ENCODE assay signal across 6 cellular contexts in genomic region chr19:57812975-57813820, GRCh38. TPM values are rescaled to one million over a fixed set of nuclear protein-coding genes. Genes with fewer than 3 reads are reported as not detected.
DNase-seq lines count a peak whose midpoint lies in the region; ATAC-seq and TF ChIP-seq lines count a peak whose summit lies in the region.
"Not testable (repeated sequence)": the region's sequence is repeated elsewhere in the genome, so short reads cannot be mapped to it uniquely, and the experiment has no call there.

No MANE protein-coding gene starts in this region.

- CTCF ChIA-PET in PC-9 (lab: Charles Lee); activated naive CD4-positive, alpha-beta T cell treated with anti-CD3 and anti-CD28 coated beads for 36 hours (lab: Charles Lee); naive thymus-derived CD4-positive, alpha-beta T cell (lab: Charles Lee): not testable (repeated sequence)

- not testable (repeated sequence) for TF ChIP-seq CTCF in DND-41 (IDR thresholded peaks at IDR 0.05; ENCODE audit: borderline replicate concordance, extremely low read depth, low read length, poor library complexity, severe bottlenecking); PC-9 (conservative IDR thresholded peaks at IDR 0.05); stomach (IDR thresholded peaks at IDR 0.05)

- 0 out of 3 replicates have a peak, but pooled peaks have one; percentile 15 for ATAC-seq in DND-41 (ENCODE audit: insufficient read depth, low read depth)
- not testable (repeated sequence) for ATAC-seq in naive thymus-derived CD4-positive, alpha-beta T cell

- not testable (repeated sequence) for H3K9me3 ChIP-seq in DND-41 (ENCODE audit: insufficient read depth, low read length, severe bottlenecking); PC-9 (ENCODE audit: insufficient read depth, low read depth); naive thymus-derived CD4-positive, alpha-beta T cell (ENCODE audit: control insufficient read depth in 2 of 3, low read length in 3 of 3); stomach

- H3K36me3 Mint-ChIP-seq in activated naive CD4-positive, alpha-beta T cell treated with anti-CD3 and anti-CD28 coated beads for 36 hours (ENCODE audit: low read depth), result peaks cover 17% of the 10 kb centered on the region
- H3K36me3 Mint-ChIP-seq in naive thymus-derived CD4-positive, alpha-beta T cell, result peaks cover 8 to 38% (median 25%) of the 10 kb centered on the region in 5 donors

- H3K9me2 ChIP-seq in PC-9 (ENCODE audit: insufficient read depth), result not testable (repeated sequence)

- peaks cover 34% of the 10 kb centered on the region for H3K4me1 Mint-ChIP-seq in activated naive CD4-positive, alpha-beta T cell treated with anti-CD3 and anti-CD28 coated beads for 36 hours (ENCODE audit: low read depth)
- peaks cover 27 to 61% (median 45%) of the 10 kb centered on the region in 7 donors for H3K4me1 Mint-ChIP-seq in naive thymus-derived CD4-positive, alpha-beta T cell

- peaks cover 53% of the 10 kb centered on the region for H3K79me2 ChIP-seq in DND-41 (ENCODE audit: insufficient read depth, low read length)
- H3K79me2 ChIP-seq in PC-9 (ENCODE audit: low read depth), result peaks cover 12% of the 10 kb centered on the region

- not testable (repeated sequence) for H3K27me3 ChIP-seq in DND-41 (ENCODE audit: insufficient read depth, low read length, poor library complexity); PC-9 (ENCODE audit: insufficient read depth, low read depth); naive thymus-derived CD4-positive, alpha-beta T cell (ENCODE audit: control insufficient read depth in 2 of 2, insufficient read depth in 2 of 2, low read length in 2 of 2); stomach

- peak overlapping the region; percentile 91 for H3K4me2 ChIP-seq in DND-41 (ENCODE audit: insufficient read depth, low read length)
- peak overlapping the region; percentile 92 for H3K4me2 ChIP-seq in PC-9

- H3K27ac ChIP-seq in DND-41 (ENCODE audit: low read length), result peak overlapping the region; percentile 4; the same call in 1 of the 2 replicates
- not testable (repeated sequence) for H3K27ac ChIP-seq in PC-9
- peak overlapping the region; percentile 65 for H3K27ac ChIP-seq in epithelial cell of prostate
- peak overlapping the region; percentile 59 for H3K27ac ChIP-seq in naive thymus-derived CD4-positive, alpha-beta T cell (ENCODE audit: low read depth, low read length)
- peak overlapping the region; percentile 82 to 93 (median 89) for H3K27ac ChIP-seq in stomach

- peak overlapping the region; percentile 61 for H3K27ac Mint-ChIP-seq in activated naive CD4-positive, alpha-beta T cell treated with anti-CD3 and anti-CD28 coated beads for 36 hours
- peak overlapping the region; percentile 29 to 95 (median 86) for H3K27ac Mint-ChIP-seq in naive thymus-derived CD4-positive, alpha-beta T cell

- not testable (repeated sequence) for H2AFZ ChIP-seq in DND-41 (ENCODE audit: low read depth, low read length); PC-9

- not testable (repeated sequence) for TF ChIP-seq EP300 in stomach (IDR thresholded peaks at IDR 0.05)

- H3K4me3 ChIP-seq in DND-41 (ENCODE audit: low read depth in 1 of 2, low read length in 2 of 2), result peak overlapping the region in 1 of 2 experiments; percentile 69; a peak in 1 of 4 replicates
- peak overlapping the region; percentile 80; the same call in 1 of the 2 replicates for H3K4me3 ChIP-seq in PC-9
- H3K4me3 ChIP-seq in naive thymus-derived CD4-positive, alpha-beta T cell (ENCODE audit: low read length), result not testable (repeated sequence)
- peak overlapping the region; percentile 71 to 93 (median 82) for H3K4me3 ChIP-seq in stomach

- POLR2A ChIA-PET in PC-9 (lab: Charles Lee; ENCODE audit: unreplicated experiment), result interaction anchor here (1.2 kb wide), 1 partner anchor 44 kb away, joined by 11 read pairs; the partner anchor contains the start of gene ZNF586
- POLR2A ChIA-PET in naive thymus-derived CD4-positive, alpha-beta T cell (lab: Charles Lee), result interaction anchor here (0.7 kb wide), 1 partner anchor 523 kb away, joined by 5 read pairs; no protein-coding TSS in a partner anchor

- H4K20me1 ChIP-seq in DND-41 (ENCODE audit: insufficient read depth, low read length); PC-9 (ENCODE audit: insufficient read depth): not testable (repeated sequence)

- not testable (repeated sequence) for DNase-seq in DND-41; PC-9; activated naive CD4-positive, alpha-beta T cell treated with anti-CD3 and anti-CD28 coated beads for 36 hours; epithelial cell of prostate (ENCODE audit: low read depth, low spot score); stomach
- DNase-seq in naive thymus-derived CD4-positive, alpha-beta T cell, result peak in 2 of 9 donors; percentile 9 to 16

- intact Hi-C loops in PC-9 (cut with micrococcal nuclease; ENCODE audit: unreplicated experiment); stomach (cut with DNase I; ENCODE audit: low total_unique reads): not testable (repeated sequence)
- intact Hi-C loops in activated naive CD4-positive, alpha-beta T cell treated with anti-CD3 and anti-CD28 coated beads for 36 hours (cut with micrococcal nuclease), result loop anchor here (10.0 kb wide), 1 partner anchor 342 kb away; the partner anchor contains the start of gene ZNF329
- intact Hi-C loops in naive thymus-derived CD4-positive, alpha-beta T cell (cut with micrococcal nuclease), result loop anchor here (10.0 kb wide), 3 partner anchors 238 to 592 kb away; partner anchors contain the start of genes ZNF416 (in 1 of the 2), ZNF548 (in 1 of the 2) and ZNF584 (in 1 of the 2)

- not testable (repeated sequence) for TF ChIP-seq POLR2A in stomach (IDR thresholded peaks at IDR 0.05)

- peak overlapping the region; percentile 64 for H3K4me3 Mint-ChIP-seq in activated naive CD4-positive, alpha-beta T cell treated with anti-CD3 and anti-CD28 coated beads for 36 hours
- peak overlapping the region; percentile 63 to 98 (median 95) for H3K4me3 Mint-ChIP-seq in naive thymus-derived CD4-positive, alpha-beta T cell

- not testable (repeated sequence) for H3F3A ChIP-seq in PC-9 (ENCODE audit: insufficient read depth, low read depth)

- H3K9me3 Mint-ChIP-seq in activated naive CD4-positive, alpha-beta T cell treated with anti-CD3 and anti-CD28 coated beads for 36 hours; naive thymus-derived CD4-positive, alpha-beta T cell: not testable (repeated sequence)

- WGBS in stomach, 5 donors, result 44 to 59% (median 49%) methylated on average over 9 to 13 of the region's 13 CpGs

- not testable (repeated sequence) for H3K27me3 Mint-ChIP-seq in activated naive CD4-positive, alpha-beta T cell treated with anti-CD3 and anti-CD28 coated beads for 36 hours (ENCODE audit: low read depth); naive thymus-derived CD4-positive, alpha-beta T cell

- H3K4me1 ChIP-seq in DND-41 (ENCODE audit: insufficient read depth, low read length) (peaks cover 31% of the 10 kb centered on the region), PC-9 (replicated peaks; ENCODE audit: insufficient read depth) (peaks cover 14% of the 10 kb centered on the region), stomach (peaks cover 23 to 61% (median 44%) of the 10 kb centered on the region in 4 donors)
- peaks cover 10 to 29% of the 10 kb centered on the region in 2 donors for H3K4me1 ChIP-seq in naive thymus-derived CD4-positive, alpha-beta T cell (ENCODE audit: control insufficient read depth in 2 of 2, insufficient read depth in 2 of 2, low read length in 2 of 2)

- H3K9ac ChIP-seq in DND-41 (ENCODE audit: low read depth, low read length), result 0 out of 2 replicates have a peak overlapping the region, but pooled peaks have one; percentile 63

- not testable (repeated sequence) for BruUV-seq in PC-9 (replicated peaks; lab: Mats Ljungman, UMichigan)

- H3K36me3 ChIP-seq in DND-41 (ENCODE audit: insufficient read depth, low read length) (peaks cover 35% of the 10 kb centered on the region), PC-9 (ENCODE audit: low read depth) (peaks cover 28% of the 10 kb centered on the region; the same call in 1 of the 2 replicates), stomach (peaks cover 16 to 42% (median 39%) of the 10 kb centered on the region in 4 donors)
- H3K36me3 ChIP-seq in naive thymus-derived CD4-positive, alpha-beta T cell (ENCODE audit: control insufficient read depth in 2 of 3, insufficient read depth in 3 of 3, low read length in 3 of 3), result peaks cover 0 to 27% (median 0%) of the 10 kb centered on the region in 3 experiments

RNA-seq across cellular contexts. Expression of gene ZNF552, which starts 1.5 kb away (rescaled TPM):
- 14.3 and 15.1 TPM in 2 replicates for total RNA-seq in PC-9 (2021)
- 1 to 10 TPM; 3.9 to 4.4 TPM for total RNA-seq in activated naive CD4-positive, alpha-beta T cell treated with anti-CD3 and anti-CD28 coated beads for 36 hours
- 10 to 100 TPM; 10.6 to 21.9 (median 16.3) TPM for total RNA-seq in naive thymus-derived CD4-positive, alpha-beta T cell
- 10 to 100 TPM; 10.9 to 16.5 TPM for polyA plus RNA-seq in naive thymus-derived CD4-positive, alpha-beta T cell
- total RNA-seq in stomach, result 10 to 100 TPM; 17.7 to 84.4 (median 69.4) TPM
- polyA plus RNA-seq in stomach, result 10 to 100 TPM in 2 of 3 donors, 1 to 10 TPM in 1; 9.6 to 15.5 (median 11.8) TPM

RNA-seq across cellular contexts. Expression of gene ZNF587B, which starts 16.9 kb away (rescaled TPM):
- total RNA-seq in PC-9 (2021), result 21.2 and 25.2 TPM in 2 replicates
- 1 to 10 TPM; 8.7 to 9.2 TPM for total RNA-seq in activated naive CD4-positive, alpha-beta T cell treated with anti-CD3 and anti-CD28 coated beads for 36 hours
- 10 to 100 TPM; 18.9 to 32.3 (median 24.0) TPM for total RNA-seq in naive thymus-derived CD4-positive, alpha-beta T cell
- polyA plus RNA-seq in naive thymus-derived CD4-positive, alpha-beta T cell, result 1 to 10 TPM; 1.7 to 2.9 TPM
- 10 to 100 TPM in 4 of 5 donors, not detected in 1; 10.4 to 60.6 (median 18.4) TPM for total RNA-seq in stomach
- polyA plus RNA-seq in stomach, result 1 to 10 TPM; 3.0 to 5.2 (median 3.4) TPM

RNA-seq across cellular contexts. Expression of gene ZNF587, which starts 36.5 kb away (rescaled TPM):
- total RNA-seq in PC-9 (2021) (62.2 and 68.0 TPM in 2 replicates), stomach (10 to 100 TPM; 18.0 to 52.7 (median 26.4) TPM)
- 10 to 100 TPM; 17.5 to 20.2 TPM for total RNA-seq in activated naive CD4-positive, alpha-beta T cell treated with anti-CD3 and anti-CD28 coated beads for 36 hours
- total RNA-seq in naive thymus-derived CD4-positive, alpha-beta T cell, result 10 to 100 TPM; 46.9 to 65.1 (median 48.8) TPM
- 1 to 10 TPM; 4.2 to 6.4 TPM for polyA plus RNA-seq in naive thymus-derived CD4-positive, alpha-beta T cell
- 10 to 100 TPM in 1 of 3 donors, 1 to 10 TPM in 2; 2.7 to 14.5 (median 4.4) TPM for polyA plus RNA-seq in stomach

RNA-seq across cellular contexts. Expression of gene ZNF586, which starts 43.7 kb away (rescaled TPM):
- total RNA-seq in PC-9 (2021) (19.0 and 21.3 TPM in 2 replicates), stomach (10 to 100 TPM in 2 of 5 donors, 1 to 10 TPM in 2, not detected in 1; 7.5 to 46.4 (median 13.0) TPM)
- total RNA-seq in activated naive CD4-positive, alpha-beta T cell treated with anti-CD3 and anti-CD28 coated beads for 36 hours, result 10 to 100 TPM; 14.5 to 14.9 TPM
- total RNA-seq in naive thymus-derived CD4-positive, alpha-beta T cell, result 10 to 100 TPM; 16.4 to 47.5 (median 42.6) TPM
- polyA plus RNA-seq in naive thymus-derived CD4-positive, alpha-beta T cell, result 10 to 100 TPM; 25.5 to 31.8 TPM
- 1 to 10 TPM; 5.5 to 7.2 (median 5.7) TPM for polyA plus RNA-seq in stomach
